Comparison of ENCODE assay signal across 10 cellular contexts in genomic region chr19:43425567-43426392, GRCh38. TPM values are rescaled to one million over a fixed set of nuclear protein-coding genes. Genes with fewer than 3 reads are reported as not detected.
DNase-seq lines count a peak whose midpoint lies in the region; ATAC-seq, FAIRE-seq and TF ChIP-seq lines count a peak whose summit lies in the region.
"Had no signal": no experiment of that assay in that cellular context is flagged by ENCODE, and none has a peak within 500 bp of the region (broad histone marks: within the 10 kb centered on the region; RNA-seq: fewer than 3 reads in every experiment).

No MANE protein-coding gene starts in this region.

- H3K9me3 ChIP-seq in small intestine (ENCODE audit: control insufficient read depth, low read depth), result no peaks in the 10 kb centered on the region
- H3K9me3 ChIP-seq: BLaER1 had no signal

- peak overlapping the region; percentile 25 to 83 for H3K27ac ChIP-seq in small intestine (ENCODE audit: low read depth in 1 of 2, low read length in 1 of 2)
- H3K27ac ChIP-seq: BLaER1 had no signal

- H3K4me3 ChIP-seq in epithelial cell of esophagus (ENCODE audit: low read length), result no peak overlapping the region
- no peak overlapping the region for H3K4me3 ChIP-seq in small intestine (ENCODE audit: low read depth in 1 of 2, low read length in 2 of 2)
- H3K4me3 ChIP-seq: BLaER1 had no signal

- H3K4me1 ChIP-seq in small intestine (ENCODE audit: control insufficient read depth in 2 of 2, insufficient read depth in 1 of 2, low read depth in 1 of 2, low read length in 1 of 2), result peaks cover 0 to 4% of the 10 kb centered on the region in 2 donors

- DNase-seq in DMS79 treated with DMSO at 0.1 percent for 48 hours (lab: John Stamatoyannopoulos, UW) (peak; percentile 9), DMS79 (lab: John Stamatoyannopoulos, UW) (no peak), NCI-H748 treated with DMSO at 0.1 percent for 48 hours (lab: John Stamatoyannopoulos, UW) (peak; percentile 65), epithelial cell of esophagus (ENCODE audit: low read depth) (peak; percentile 45), small intestine (peak; percentile 96)
- DNase-seq in activated CD4-positive, alpha-beta T cell treated with anti-CD3 and anti-CD28 coated beads for 48 hours, result no peak
- DNase-seq in NK-92 treated with Interleukin-12 subunit alpha and Interleukin-12 subunit beta, amount 100 ng/mL, for 24 hours (lab: John Stamatoyannopoulos, UW), result no peak

- no peaks in the 10 kb centered on the region for H3K27me3 ChIP-seq in small intestine (ENCODE audit: control insufficient read depth in 2 of 2, insufficient read depth in 2 of 2, low read length in 2 of 2)
- H3K27me3 ChIP-seq: BLaER1 had no signal

- ATAC-seq in HG02981 (IDR thresholded peaks at IDR 0.05; ENCODE audit: unreplicated experiment), result no peak

- no peak for FAIRE-seq in small intestine (lab: Jason Lieb, UNC)

- TF ChIP-seq CTCF in epithelial cell of esophagus (IDR thresholded peaks at IDR 0.05; ENCODE audit: insufficient read depth, low read depth, low read length, missing control alignments), result peak; percentile 74

- 5 to 21% (median 13%) methylated on average over 8 of the region's 8 CpGs for WGBS in small intestine, 3 donors

- H3K36me3 ChIP-seq in small intestine (ENCODE audit: control insufficient read depth in 2 of 2, insufficient read depth in 2 of 2, low read length in 2 of 2), result no peaks in the 10 kb centered on the region
- H3K36me3 ChIP-seq: BLaER1 had no signal

RNA-seq across cellular contexts. Expression of gene TEX101, which starts 11.1 kb away (rescaled TPM):
- polyA plus RNA-seq in small intestine, result not detected
- polyA plus RNA-seq: naive thymus-derived CD8-positive, alpha-beta T cell had no signal

RNA-seq across cellular contexts. Expression of gene LYPD3, which starts 39.6 kb away (rescaled TPM):
- 1 to 10 TPM in 1 of 3 donors, under 1 TPM in 1, not detected in 1; 0.73 to 1.1 TPM for polyA plus RNA-seq in small intestine

Comparison
In these comparisons a context has a peak if more than half of its experiments do, and no peak if none do; other contexts are left out.
1. DNase-seq: peak in DMS79 treated with DMSO at 0.1 percent for 48 hours (single experiment), NCI-H748 treated with DMSO at 0.1 percent for 48 hours (single experiment), epithelial cell of esophagus (single experiment) and small intestine (single experiment); none in DMS79 (single experiment), activated CD4-positive, alpha-beta T cell treated with anti-CD3 and anti-CD28 coated beads for 48 hours (single experiment) and NK-92 treated with Interleukin-12 subunit alpha and Interleukin-12 subunit beta, amount 100 ng/mL, for 24 hours (single experiment).